Comparison of ENCODE assay signal across 17 cellular contexts in genomic region chr3:113575191-113575590, GRCh38. TPM values are rescaled to one million over a fixed set of nuclear protein-coding genes. Genes with fewer than 3 reads are reported as not detected.
DNase-seq lines count a peak whose midpoint lies in the region; ATAC-seq, FAIRE-seq and TF ChIP-seq lines count a peak whose summit lies in the region.
"Had no signal": no experiment of that assay in that cellular context is flagged by ENCODE, and none has a peak within 500 bp of the region (broad histone marks: within the 10 kb centered on the region; RNA-seq: fewer than 3 reads in every experiment).

No MANE protein-coding gene starts in this region.

- H3F3A ChIP-seq in neural progenitor cell (ENCODE audit: low read depth), result no peaks in the 10 kb centered on the region

- H3K27me3 Mint-ChIP-seq in neural progenitor cell (ENCODE audit: insufficient read depth, low read depth), result peaks cover 6% of the 10 kb centered on the region

- H3K4me3 ChIP-seq in HEK293 (ENCODE audit: low read depth, low read length) (no peak overlapping the region), colonic mucosa (no peak overlapping the region), neural progenitor cell (no peak overlapping the region)
- H3K4me3 ChIP-seq: heart left ventricle had no signal

- H3K79me2 ChIP-seq in neural progenitor cell (ENCODE audit: low read depth), result no peaks in the 10 kb centered on the region

- ATAC-seq in GM18520 (IDR thresholded peaks at IDR 0.05; ENCODE audit: unreplicated experiment) (no peak), HG03520 (IDR thresholded peaks at IDR 0.05; ENCODE audit: unreplicated experiment) (no peak)
- ATAC-seq: heart left ventricle had no signal

- H3K9me3 Mint-ChIP-seq in neural progenitor cell, result peaks cover 5% of the 10 kb centered on the region

- H3K36me3 Mint-ChIP-seq in neural progenitor cell, result no peaks in the 10 kb centered on the region

- H3K9ac ChIP-seq in colonic mucosa (ENCODE audit: low read depth in 2 of 2, low read length in 2 of 2) (no peak overlapping the region), neural progenitor cell (no peak overlapping the region)

- POLR2A ChIA-PET in HEK293 (lab: Yijun Ruan, JAX), result no interaction called here

- H3K4me3 Mint-ChIP-seq in neural progenitor cell, result peak overlapping the region; percentile 13

- H3K27ac ChIP-seq in HEK293 (ENCODE audit: extremely low read depth, low read depth, low read length), result no peak overlapping the region
- peak overlapping the region; percentile 58 for H3K27ac ChIP-seq in colonic mucosa
- H3K27ac ChIP-seq in neural progenitor cell, result no peak overlapping the region
- H3K27ac ChIP-seq: epithelial cell of prostate, heart left ventricle had no signal

- TF ChIP-seq CTCF in HEK293 (tag by site-specific recombination; IDR thresholded peaks at IDR 0.05), result no peak
- no peak for TF ChIP-seq CTCF in colonic mucosa (IDR thresholded peaks at IDR 0.05)
- TF ChIP-seq CTCF in neural progenitor cell (IDR thresholded peaks at IDR 0.05), result no peak

- peak overlapping the region; percentile 70 for H3K4me2 ChIP-seq in neural progenitor cell

- CTCF ChIA-PET in HEK293 (lab: Yijun Ruan, JAX), result no interaction called here

- H3K9me3 ChIP-seq in HEK293 (ENCODE audit: control insufficient read depth, insufficient read depth, low read depth, low read length) (no peaks in the 10 kb centered on the region), colonic mucosa (no peaks in the 10 kb centered on the region), neural progenitor cell (ENCODE audit: low read depth) (no peaks in the 10 kb centered on the region)

- DNase-seq in NCI-H1417 (lab: John Stamatoyannopoulos, UW) (peak; percentile 10 to 76 (median 32)), NCI-H1417 treated with DMSO at 0.1 percent for 48 hours (lab: John Stamatoyannopoulos, UW) (no peak), colonic mucosa (peak; percentile 68), neural progenitor cell (ENCODE audit: low spot score) (peak; percentile 71), RCC 7860 (ENCODE audit: low spot score) (no peak)
- DNase-seq: amniotic stem cell, heart left ventricle, NCI-H2171 treated with DMSO at 0.1 percent for 48 hours, SW 1271 had no signal

- peak overlapping the region; percentile 32 for H2AFZ ChIP-seq in neural progenitor cell (replicated peaks)

- intact Hi-C loops in colonic mucosa (cut with DNase I), result no loop called here

- no peak for FAIRE-seq in RCC 7860 (lab: Jason Lieb, UNC)
- FAIRE-seq: D721Med, H1 had no signal

- peak overlapping the region; percentile 40 for H3K27ac Mint-ChIP-seq in neural progenitor cell

- H3K4me1 Mint-ChIP-seq in neural progenitor cell, result peaks cover 25% of the 10 kb centered on the region

- no peaks in the 10 kb centered on the region for H4K20me1 ChIP-seq in neural progenitor cell (ENCODE audit: low read depth)

- no peaks in the 10 kb centered on the region for H3K4me1 ChIP-seq in HEK293 (ENCODE audit: control insufficient read depth, insufficient read depth, low read length)
- H3K4me1 ChIP-seq in colonic mucosa, result no peaks in the 10 kb centered on the region
- peaks cover 17% of the 10 kb centered on the region for H3K4me1 ChIP-seq in neural progenitor cell

- H3K27me3 ChIP-seq in colonic mucosa (no peaks in the 10 kb centered on the region), neural progenitor cell (no peaks in the 10 kb centered on the region)

- H3K36me3 ChIP-seq in HEK293 (ENCODE audit: control insufficient read depth in 2 of 2, insufficient read depth in 1 of 2, low read length in 2 of 2), result no peaks in the 10 kb centered on the region
- H3K36me3 ChIP-seq in colonic mucosa, result no peaks in the 10 kb centered on the region
- no peaks in the 10 kb centered on the region for H3K36me3 ChIP-seq in neural progenitor cell
- H3K36me3 ChIP-seq: heart left ventricle had no signal

TF ChIP-seq in HEK293, 187 proteins besides CTCF, POLR2A, EP300 and RAD21:
- no peak for TF ChIP-seq ZNF621 (tag by site-specific recombination; IDR thresholded peaks at IDR 0.05)
- no peak for TF ChIP-seq ZNF747 (tag by site-specific recombination; IDR thresholded peaks at IDR 0.05)
- no peak for TF ChIP-seq ZNF658 (tag by site-specific recombination; IDR thresholded peaks at IDR 0.05)
- no peak for TF ChIP-seq MYNN (tag by site-specific recombination; IDR thresholded peaks at IDR 0.05; ENCODE audit: borderline replicate concordance)
- no peak for TF ChIP-seq ZNF692 (tag by site-specific recombination; IDR thresholded peaks at IDR 0.05)
- TF ChIP-seq SCRT1 (tag by site-specific recombination; IDR thresholded peaks at IDR 0.05; ENCODE audit: borderline replicate concordance), result no peak
- TF ChIP-seq ZBTB48 (tag by site-specific recombination; IDR thresholded peaks at IDR 0.05), result no peak
- TF ChIP-seq ZNF561 (tag by site-specific recombination; IDR thresholded peaks at IDR 0.05; ENCODE audit: borderline replicate concordance), result peak; percentile 88; the same call in 1 of the 2 replicates

RNA-seq across cellular contexts. Expression of gene SIDT1, which starts 42.8 kb away (rescaled TPM):
- total RNA-seq in colonic mucosa (10 to 100 TPM; 35.9 to 42.1 TPM), neural progenitor cell (ENCODE audit: low replicate concordance) (not detected in 2 replicates)
- total RNA-seq: A673, chondrocyte, H1 had no signal

Comparison
In these comparisons a context has a peak if more than half of its experiments do, and no peak if none do; other contexts are left out.
1. DNase-seq: peak in NCI-H1417 (3 of 3), colonic mucosa (single experiment) and neural progenitor cell (single experiment); none in NCI-H1417 treated with DMSO at 0.1 percent for 48 hours (single experiment) and RCC 7860 (single experiment).
2. RNA of gene SIDT1, which starts 42.8 kb away (total RNA-seq): 35.9 to 42.1 TPM in colonic mucosa; not detected in neural progenitor cell; every median in the first group is over 10 times any median in the second.